2 cellular contexts compared by ENCODE assay signal in genomic region chr3:70890085-70890484, GRCh38.
TF ChIP-seq lines count a peak whose summit lies in the region.

No MANE protein-coding gene starts in this region.

TF ChIP-seq in H1, 55 proteins besides CTCF, POLR2A, EP300 and RAD21:
- TF ChIP-seq CREB1 (IDR thresholded peaks at IDR 0.05), result no peak
- TF ChIP-seq SUZ12 (IDR thresholded peaks at IDR 0.05; ENCODE audit: low read length), result no peak
- no peak for TF ChIP-seq CHD7 (IDR thresholded peaks at IDR 0.05; ENCODE audit: insufficient replicate concordance, low read length)
- TF ChIP-seq SRF (IDR thresholded peaks at IDR 0.05; ENCODE audit: low read depth, low read length), result no peak
- TF ChIP-seq TBP (IDR thresholded peaks at IDR 0.05; ENCODE audit: low read depth, low read length), result no peak
- no peak for TF ChIP-seq SAP30 (IDR thresholded peaks at IDR 0.05; ENCODE audit: insufficient read depth, insufficient replicate concordance, low read length)
- TF ChIP-seq SIN3A (conservative IDR thresholded peaks at IDR 0.05 in 1 of 2, IDR thresholded peaks at IDR 0.05 in 1 of 2; ENCODE audit: low read depth in 1 of 2, low read length in 2 of 2), result no peak
- no peak for TF ChIP-seq BCL11A (IDR thresholded peaks at IDR 0.05; ENCODE audit: low read depth in 2 of 2, low read length in 2 of 2)
- no peak for TF ChIP-seq JUN (IDR thresholded peaks at IDR 0.05; ENCODE audit: low read depth, low read length)
- no peak for TF ChIP-seq ZNF274 (IDR thresholded peaks at IDR 0.05; ENCODE audit: borderline replicate concordance, extremely low read depth, low read length)
- no peak for TF ChIP-seq TCF12 (IDR thresholded peaks at IDR 0.05; ENCODE audit: low read depth, low read length)
- no peak for TF ChIP-seq HDAC6 (IDR thresholded peaks at IDR 0.05; ENCODE audit: low read depth, low read length)
- no peak for TF ChIP-seq NRF1 (IDR thresholded peaks at IDR 0.05; ENCODE audit: low read depth, low read length)
- TF ChIP-seq TEAD4 (IDR thresholded peaks at IDR 0.05; ENCODE audit: low read depth, low read length), result no peak
TF ChIP-seq in H1: peak in this region for 0.

TF ChIP-seq in neural cell, 6 proteins besides CTCF, POLR2A, EP300 and RAD21:
- no peak for TF ChIP-seq MXI1 (conservative IDR thresholded peaks at IDR 0.05; ENCODE audit: poor library complexity, severe bottlenecking)
- TF ChIP-seq REST (IDR thresholded peaks at IDR 0.05; ENCODE audit: borderline replicate concordance), result no peak
- no peak for TF ChIP-seq SMC3 (conservative IDR thresholded peaks at IDR 0.05; ENCODE audit: poor library complexity)
- TF ChIP-seq POLR2AphosphoS5 (IDR thresholded peaks at IDR 0.05), result peak; percentile 26
TF ChIP-seq in neural cell: peak in this region for 1.
